ENCODE assay signal across 29 cellular contexts in genomic region chr10:49567810-49568209, GRCh38. TPM values are rescaled to one million over a fixed set of nuclear protein-coding genes. Genes with fewer than 3 reads are reported as not detected.
A peak's percentile ranks its signal among the peaks of the same experiment; 100 is the strongest.
DNase-seq lines count a peak whose midpoint lies in the region; ATAC-seq, FAIRE-seq and TF ChIP-seq lines count a peak whose summit lies in the region.
"Had no signal": no experiment of that assay in that cellular context is flagged by ENCODE, and none has a peak within 500 bp of the region (broad histone marks: within the 10 kb centered on the region; RNA-seq: fewer than 3 reads in every experiment).

No MANE protein-coding gene starts in this region.

- BruUV-seq in GM12878 (replicated peaks; lab: Mats Ljungman, UMichigan) = no TSS peak

- no peaks in the 10 kb centered on the region for H3K36me3 ChIP-seq in GM12878 (ENCODE audit: control insufficient read depth in 2 of 2, insufficient read depth in 2 of 2, low read length in 1 of 2)
- H3K36me3 ChIP-seq in BE2C = no peaks in the 10 kb centered on the region
- H3K36me3 ChIP-seq: brain microvascular endothelial cell, sigmoid colon had no signal

- DNase-seq in natural killer cell (no peak), HL-60 (ENCODE audit: low read depth in 1 of 2, low spot score in 1 of 2) (peak; percentile 11 to 17), GM12878 (ENCODE audit: low read depth, low spot score) (no peak), posterior vena cava (ENCODE audit: low spot score) (no peak), BE2C (no peak), NCI-H1092 treated with DMSO at 0.1 percent for 48 hours (lab: John Stamatoyannopoulos, UW) (no peak)
- DNase-seq in natural killer cell treated with Interleukin-12 subunit alpha and Interleukin-12 subunit beta and Interleukin-15 and Interleukin-18, amount 100 ng/mL, for 72 hours (ENCODE audit: low spot score) = no peak
- DNase-seq: hippocampal formation; NCI-H1436; NCI-H2171 treated with DMSO at 0.1 percent for 48 hours; NCI-H69; sigmoid colon; stimulated activated CD4-positive, alpha-beta T cell treated with anti-CD3 and anti-CD28 coated beads, Interleukin-1b, Interleukin-23, amount 100 ng/mL, for 48 hours had no signal

- CTCF ChIA-PET in GM12878 (lab: Yijun Ruan, JAX) = no interaction called here

- H3K4me3 ChIP-seq in HL-60 (replicated peaks; ENCODE audit: insufficient read depth, low read length) = no peak overlapping the region
- 0 out of 2 replicates have a peak overlapping the region, but pooled peaks have one; percentile 29 for H3K4me3 ChIP-seq in GM12878
- H3K4me3 ChIP-seq in BE2C (ENCODE audit: low read depth, low read length) = no peak overlapping the region
- H3K4me3 ChIP-seq: A549, lung, sigmoid colon had no signal

- H3K9ac ChIP-seq in GM12878 (ENCODE audit: control insufficient read depth, insufficient read depth, low read length) = no peak overlapping the region
- H3K9ac ChIP-seq: parathyroid adenoma had no signal

- whole genome bisulfite sequencing in GM12878 (ENCODE audit: insufficient coverage, insufficient replicate concordance, low lambda C conversion rate, missing lambda C conversion rate) = 0% methylated on average over 1 of the region's 1 CpG

- no peaks in the 10 kb centered on the region for H3K79me2 ChIP-seq in GM12878 (ENCODE audit: control insufficient read depth, insufficient read depth, low read length)
- H3K79me2 ChIP-seq: parathyroid adenoma had no signal

- TF ChIP-seq POLR2A in GM12878 (IDR thresholded peaks at IDR 0.05; ENCODE audit: low read depth, low read length) = no peak

- no peaks in the 10 kb centered on the region for H3K36me3 Mint-ChIP-seq in natural killer cell
- H3K36me3 Mint-ChIP-seq in natural killer cell treated with Interleukin-12 subunit alpha and Interleukin-12 subunit beta and Interleukin-15 and Interleukin-18, amount 100 ng/mL, for 72 hours = no peaks in the 10 kb centered on the region
- H3K36me3 Mint-ChIP-seq: activated naive CD4-positive, alpha-beta T cell treated with anti-CD3 and anti-CD28 coated beads, Interleukin-2, amount 50 U/mL, for 72 hours had no signal

- TF ChIP-seq CTCF in natural killer cell (IDR thresholded peaks at IDR 0.05) (no peak), HL-60 (IDR thresholded peaks at IDR 0.05; ENCODE audit: insufficient read depth, low read length) (no peak), GM12878 (IDR thresholded peaks at IDR 0.05 in 2 of 3, conservative IDR thresholded peaks at IDR 0.05 in 1 of 3; ENCODE audit: control insufficient read depth in 2 of 3, extremely low read depth in 1 of 3, insufficient read depth in 1 of 3, low read depth in 3 of 3, low read length in 3 of 3) (no peak), BE2C (IDR thresholded peaks at IDR 0.05; ENCODE audit: low read depth, low read length) (no peak)

- H3K27me3 ChIP-seq in HL-60 (ENCODE audit: insufficient read depth, poor library complexity, severe bottlenecking) (no peaks in the 10 kb centered on the region), GM12878 (replicated peaks in 1 of 2; ENCODE audit: control insufficient read depth in 2 of 2, insufficient read depth in 2 of 2, low read length in 1 of 2) (no peaks in the 10 kb centered on the region), BE2C (no peaks in the 10 kb centered on the region)
- H3K27me3 ChIP-seq: brain microvascular endothelial cell, sigmoid colon had no signal

- peak overlapping the region; percentile 8 for H3K4me3 Mint-ChIP-seq in natural killer cell
- no peak overlapping the region for H3K4me3 Mint-ChIP-seq in natural killer cell treated with Interleukin-12 subunit alpha and Interleukin-12 subunit beta and Interleukin-15 and Interleukin-18, amount 100 ng/mL, for 72 hours

- ATAC-seq in natural killer cell (peak in 1 of 3 donors; percentile 3), GM12878 (peak; percentile 18; the same call in 1 of the 3 replicates), HG03521 (IDR thresholded peaks at IDR 0.05; ENCODE audit: unreplicated experiment) (no peak)
- no peak for ATAC-seq in natural killer cell treated with Interleukin-12 subunit alpha and Interleukin-12 subunit beta and Interleukin-15 and Interleukin-18, amount 100 ng/mL, for 72 hours
- ATAC-seq: A549, Panc1 had no signal

- H3K27me3 Mint-ChIP-seq in natural killer cell (ENCODE audit: low read depth in 2 of 2) = peaks cover 11 to 50% of the 10 kb centered on the region in 2 donors
- peaks cover 14 to 30% of the 10 kb centered on the region in 2 donors for H3K27me3 Mint-ChIP-seq in natural killer cell treated with Interleukin-12 subunit alpha and Interleukin-12 subunit beta and Interleukin-15 and Interleukin-18, amount 100 ng/mL, for 72 hours

- POLR2A ChIA-PET in GM12878 (lab: Charles Lee) = interaction anchor here (1.6 kb wide), 1 partner anchor 29 kb away, joined by 3 read pairs; the partner anchor contains the start of gene ERCC6

- RAD21 ChIA-PET in GM12878 (lab: Charles Lee; ENCODE audit: unreplicated experiment) = interaction anchor here (0.5 kb wide), 1 partner anchor 849 kb away, joined by 4 read pairs; no protein-coding TSS in a partner anchor

- H3K9me3 Mint-ChIP-seq in natural killer cell = no peaks in the 10 kb centered on the region
- H3K9me3 Mint-ChIP-seq in natural killer cell treated with Interleukin-12 subunit alpha and Interleukin-12 subunit beta and Interleukin-15 and Interleukin-18, amount 100 ng/mL, for 72 hours = no peaks in the 10 kb centered on the region
- H3K9me3 Mint-ChIP-seq: activated naive CD4-positive, alpha-beta T cell treated with anti-CD3 and anti-CD28 coated beads, Interleukin-2, amount 50 U/mL, for 72 hours had no signal

- FAIRE-seq in GM12878 (lab: Jason Lieb, UNC) = no peak
- FAIRE-seq: A549, endothelial cell of umbilical vein, keratinocyte had no signal

- H3K9me3 ChIP-seq in GM12878 (replicated peaks; ENCODE audit: control insufficient read depth, insufficient read depth, low read length) (peaks cover 2% of the 10 kb centered on the region; the same call in 2 of the 3 replicates), BE2C (no peaks in the 10 kb centered on the region)

- H3K4me1 Mint-ChIP-seq in natural killer cell = peaks cover 17 to 18% of the 10 kb centered on the region in 2 donors
- H3K4me1 Mint-ChIP-seq in natural killer cell treated with Interleukin-12 subunit alpha and Interleukin-12 subunit beta and Interleukin-15 and Interleukin-18, amount 100 ng/mL, for 72 hours (ENCODE audit: low read depth in 2 of 2) = peaks cover 13 to 17% of the 10 kb centered on the region in 2 donors

- SMC1A ChIA-PET in GM12878 (lab: Charles Lee; ENCODE audit: uncharacterized antibody, unreplicated experiment) = no interaction called here

- H3K4me1 ChIP-seq in GM12878 (ENCODE audit: control insufficient read depth, insufficient read depth, low read length) = no peaks in the 10 kb centered on the region
- no peaks in the 10 kb centered on the region for H3K4me1 ChIP-seq in BE2C
- H3K4me1 ChIP-seq: A549, parathyroid adenoma had no signal

- TF ChIP-seq EP300 in GM12878 (IDR thresholded peaks at IDR 0.05; ENCODE audit: borderline replicate concordance in 1 of 2, control insufficient read depth in 1 of 2, low read depth in 2 of 2, low read length in 2 of 2) = no peak

- H4K20me1 ChIP-seq in GM12878 (ENCODE audit: control insufficient read depth, insufficient read depth) = no peaks in the 10 kb centered on the region

- H3K27ac ChIP-seq in HL-60 (replicated peaks) (no peak overlapping the region), GM12878 (ENCODE audit: control insufficient read depth, insufficient read depth) (peak overlapping the region; percentile 56; the same call in 1 of the 2 replicates)
- H3K27ac ChIP-seq: A549, C4-2B, parathyroid adenoma had no signal

- intact Hi-C loops in natural killer cell (cut with micrococcal nuclease) (no loop called here), GM12878 (cut with micrococcal nuclease; ENCODE audit: unreplicated experiment) (no loop called here), posterior vena cava (cut with DNase I) (no loop called here)

- in situ Hi-C loops in GM12878 (cut with MboI) = no loop called here

- no peak overlapping the region for H2AFZ ChIP-seq in GM12878 (ENCODE audit: control insufficient read depth, low read depth, low read length)
- H2AFZ ChIP-seq: parathyroid adenoma had no signal

- H3K4me2 ChIP-seq in GM12878 (ENCODE audit: control insufficient read depth, insufficient read depth) = no peak overlapping the region
- H3K4me2 ChIP-seq: A549 had no signal

- H3K27ac Mint-ChIP-seq in natural killer cell = peak overlapping the region in 1 of 2 donors; percentile 46
- H3K27ac Mint-ChIP-seq in natural killer cell treated with Interleukin-12 subunit alpha and Interleukin-12 subunit beta and Interleukin-15 and Interleukin-18, amount 100 ng/mL, for 72 hours = no peak overlapping the region
- H3K27ac Mint-ChIP-seq: activated T-cell treated with anti-CD3 and anti-CD28 coated beads, Interleukin-2, amount 50 U/mL, for 72 hours had no signal

- no peak for TF ChIP-seq RAD21 in GM12878 (IDR thresholded peaks at IDR 0.05; ENCODE audit: insufficient read depth, low read depth, low read length)

RNA-seq across cellular contexts. Expression of gene ERCC6, which starts 28.9 kb away (rescaled TPM):
- total RNA-seq in natural killer cell (10 to 100 TPM; 36.4 to 54.6 (median 52.6) TPM), GM12878 (2014; rRNA removed) (6.8 and 8.4 TPM in 2 replicates), GM12878 (2014; rRNA removed; fragmentation: Illumina TruSeq; extraction: Trizol) (9.6 and 11.4 TPM in 2 replicates), GM12878 (2021) (15.0 and 15.6 TPM in 2 replicates), posterior vena cava (10 to 100 TPM; 17.0 to 17.3 TPM)
- 10 to 100 TPM; 22.5 to 27.8 TPM for total RNA-seq in natural killer cell treated with Interleukin-12 subunit alpha and Interleukin-12 subunit beta and Interleukin-15 and Interleukin-18, amount 100 ng/mL, for 72 hours
- total RNA-seq in GM12878 (2013; cell fraction: nucleolus; rRNA removed) = 48.7 and 58.7 TPM in 2 replicates
- polyA plus RNA-seq in GM12878 (2011; ENCODE audit: low read depth) = 5.8 TPM
- polyA plus RNA-seq in GM12878 (2011; rRNA removed) (11.8 and 16.2 TPM in 2 replicates), GM12878 (2014; fragmentation: Illumina TruSeq; extraction: Trizol) (7.9 and 9.2 TPM in 2 replicates), GM12878 (2014; fragmentation: Nextera tagmentation; extraction: Ambion mirVana) (1 to 10 TPM; 4.3 to 6.6 TPM), GM12878 (2014; rRNA removed) (4.9 and 6.1 TPM in 2 replicates), GM12878 (2016; fragmentation: Nextera tagmentation; extraction: Ambion mirVana) (1 to 10 TPM; 7.8 to 9.8 TPM)
- 6.7 and 7.6 TPM in 2 replicates for polyA plus RNA-seq in GM12878 (2011; cell fraction: cytosol; rRNA removed)
- polyA plus RNA-seq in GM12878 (2011; cell fraction: nucleus; rRNA removed) = 17.7 and 20.8 TPM in 2 replicates
- 6.8 and 8.1 TPM in 2 replicates for polyA plus RNA-seq in GM12878 (2012)
- 40.6 and 69.3 TPM in 2 replicates for polyA minus RNA-seq in GM12878 (2011; rRNA and poly(A)+ RNA removed)
- polyA minus RNA-seq in GM12878 (2011; cell fraction: cytosol; rRNA and poly(A)+ RNA removed) = 5.9 and 8.0 TPM in 2 replicates
- polyA minus RNA-seq in GM12878 (2011; cell fraction: nucleus; rRNA and poly(A)+ RNA removed) = 20.3 and 27.0 TPM in 2 replicates
- 6.1 TPM for polyA plus RNA-seq in BE2C (2012; ENCODE audit: insufficient read depth, insufficient read length, low read depth)

RNA-seq across cellular contexts. Expression of gene SLC18A3, which starts 42.3 kb away (rescaled TPM):
- total RNA-seq in natural killer cell (not detected), GM12878 (2014; rRNA removed) (not detected in 2 replicates), GM12878 (2014; rRNA removed; fragmentation: Illumina TruSeq; extraction: Trizol) (not detected in 2 replicates), GM12878 (2021) (not detected in 2 replicates), posterior vena cava (not detected)
- total RNA-seq in natural killer cell treated with Interleukin-12 subunit alpha and Interleukin-12 subunit beta and Interleukin-15 and Interleukin-18, amount 100 ng/mL, for 72 hours = not detected
- total RNA-seq in GM12878 (2013; cell fraction: nucleolus; rRNA removed) = not detected in 2 replicates
- not detected for polyA plus RNA-seq in GM12878 (2011; ENCODE audit: low read depth)
- polyA plus RNA-seq in GM12878 (2011; rRNA removed) (not detected in 2 replicates), GM12878 (2014; fragmentation: Illumina TruSeq; extraction: Trizol) (not detected in 2 replicates), GM12878 (2014; fragmentation: Nextera tagmentation; extraction: Ambion mirVana) (not detected), GM12878 (2014; rRNA removed) (not detected in 2 replicates), GM12878 (2016; fragmentation: Nextera tagmentation; extraction: Ambion mirVana) (not detected)
- not detected in 2 replicates for polyA plus RNA-seq in GM12878 (2011; cell fraction: cytosol; rRNA removed)
- polyA plus RNA-seq in GM12878 (2011; cell fraction: nucleus; rRNA removed) = not detected in 2 replicates
- polyA plus RNA-seq in GM12878 (2012) = not detected in 2 replicates
- polyA minus RNA-seq in GM12878 (2011; rRNA and poly(A)+ RNA removed) = not detected in 2 replicates
- polyA minus RNA-seq in GM12878 (2011; cell fraction: cytosol; rRNA and poly(A)+ RNA removed) = not detected in 2 replicates
- polyA minus RNA-seq in GM12878 (2011; cell fraction: nucleus; rRNA and poly(A)+ RNA removed) = not detected in 2 replicates
- 16.5 TPM for polyA plus RNA-seq in BE2C (2012; ENCODE audit: insufficient read depth, insufficient read length, low read depth)
- total RNA-seq: activated naive CD4-positive, alpha-beta T cell treated with anti-CD3 and anti-CD28 coated beads, Interleukin-2, amount 50 U/mL, for 72 hours; activated T-cell treated with anti-CD3 and anti-CD28 coated beads, Interleukin-2, amount 50 U/mL, for 72 hours; endothelial cell of umbilical vein; G401; lung; myocyte; SK-MEL-5; ureter had no signal
- polyA plus RNA-seq: A549, endothelial cell of umbilical vein, keratinocyte, lung had no signal

RNA-seq across cellular contexts. Expression of gene CHAT, which starts 46.0 kb away (rescaled TPM):
- not detected for total RNA-seq in natural killer cell
- not detected for total RNA-seq in natural killer cell treated with Interleukin-12 subunit alpha and Interleukin-12 subunit beta and Interleukin-15 and Interleukin-18, amount 100 ng/mL, for 72 hours
- not detected in 2 replicates for total RNA-seq in GM12878 (2013; cell fraction: nucleolus; rRNA removed)
- not detected in 2 replicates for total RNA-seq in GM12878 (2014; rRNA removed)
- not detected in 2 replicates for total RNA-seq in GM12878 (2014; rRNA removed; fragmentation: Illumina TruSeq; extraction: Trizol)
- not detected in 2 replicates for total RNA-seq in GM12878 (2021)
- polyA plus RNA-seq in GM12878 (2011; ENCODE audit: low read depth) = not detected
- not detected in 2 replicates for polyA plus RNA-seq in GM12878 (2011; rRNA removed)
- polyA plus RNA-seq in GM12878 (2011; cell fraction: cytosol; rRNA removed) = not detected in 2 replicates
- not detected in 2 replicates for polyA plus RNA-seq in GM12878 (2011; cell fraction: nucleus; rRNA removed)
- not detected in 2 replicates for polyA plus RNA-seq in GM12878 (2012)
- not detected in 2 replicates for polyA plus RNA-seq in GM12878 (2014; fragmentation: Illumina TruSeq; extraction: Trizol)
- polyA plus RNA-seq in GM12878 (2014; fragmentation: Nextera tagmentation; extraction: Ambion mirVana) = not detected
- not detected in 2 replicates for polyA plus RNA-seq in GM12878 (2014; rRNA removed)
- not detected for polyA plus RNA-seq in GM12878 (2016; fragmentation: Nextera tagmentation; extraction: Ambion mirVana)
- not detected in 2 replicates for polyA minus RNA-seq in GM12878 (2011; rRNA and poly(A)+ RNA removed)
- not detected in 2 replicates for polyA minus RNA-seq in GM12878 (2011; cell fraction: cytosol; rRNA and poly(A)+ RNA removed)
- not detected in 2 replicates for polyA minus RNA-seq in GM12878 (2011; cell fraction: nucleus; rRNA and poly(A)+ RNA removed)
- total RNA-seq in posterior vena cava = not detected
- polyA plus RNA-seq in BE2C (2012; ENCODE audit: insufficient read depth, insufficient read length, low read depth) = 0.62 TPM
- total RNA-seq: activated naive CD4-positive, alpha-beta T cell treated with anti-CD3 and anti-CD28 coated beads, Interleukin-2, amount 50 U/mL, for 72 hours; endothelial cell of umbilical vein; fibroblast of villous mesenchyme; G401; lung; myocyte; SK-MEL-5; ureter had no signal
- polyA plus RNA-seq: A549, endothelial cell of umbilical vein, keratinocyte, lung had no signal

Comparison
In these comparisons a context has a peak if more than half of its experiments do, and no peak if none do; other contexts are left out.
1. DNase-seq: peak in HL-60 (2 of 2); none in natural killer cell (single experiment), natural killer cell treated with Interleukin-12 subunit alpha and Interleukin-12 subunit beta and Interleukin-15 and Interleukin-18, amount 100 ng/mL, for 72 hours (single experiment), GM12878 (single experiment), posterior vena cava (single experiment), BE2C (single experiment) and NCI-H1092 treated with DMSO at 0.1 percent for 48 hours (single experiment).